In the genomic region with DNA sequence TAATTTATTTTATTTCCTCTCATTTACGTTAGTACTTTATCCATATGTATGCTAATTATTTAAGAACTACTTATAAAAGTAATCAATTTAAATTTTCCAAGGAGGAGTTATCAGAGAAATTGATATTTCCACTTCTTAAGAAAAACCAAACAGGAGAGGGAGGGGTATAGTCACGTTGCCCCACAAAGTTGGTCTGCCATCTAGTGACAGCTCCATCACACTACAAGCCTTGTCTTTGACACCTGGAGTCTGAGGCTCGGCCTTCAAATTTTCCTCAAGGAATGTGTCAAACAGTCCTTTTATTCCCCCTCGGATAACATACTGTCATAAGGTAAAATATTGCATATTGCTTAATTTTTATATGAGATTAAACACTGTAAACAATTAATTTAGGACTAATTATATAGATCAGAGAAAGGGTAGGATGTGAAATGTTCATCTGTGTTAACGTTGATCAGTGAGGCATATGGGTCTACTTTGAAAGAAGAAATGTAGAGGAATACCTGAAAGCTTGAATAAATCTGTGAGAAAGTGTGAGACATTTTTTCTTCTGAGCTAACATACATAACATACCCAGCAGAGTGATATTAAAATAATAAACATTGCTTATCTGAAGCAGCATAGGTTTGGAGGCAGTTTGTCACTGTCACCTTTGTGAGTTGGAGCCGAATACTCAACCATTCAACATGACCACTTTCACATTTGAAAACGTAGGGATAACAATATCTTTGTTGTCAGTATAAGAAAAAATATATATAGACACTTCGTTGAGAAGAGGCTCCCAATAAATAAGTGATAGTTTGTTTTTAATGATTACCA, we compare ENCODE assay signal across 8 cellular contexts.
DNase-seq lines count a peak whose midpoint lies in the region; ATAC-seq and TF ChIP-seq lines count a peak whose summit lies in the region.

No MANE protein-coding gene starts in this region.

- in situ Hi-C loops in ACHN (cut with HindIII; ENCODE audit: low pct_ligation_motif_present, low pct_unique_long_range_greater_than_20kb, low sequenced_read_pairs) = no loop called here

- DNase-seq in ACHN = peak; percentile 57
- peak; percentile 40 for DNase-seq in Daoy (ENCODE audit: low read depth)
- DNase-seq in HT-29 (ENCODE audit: low spot score) = peak; percentile 55
- peak; percentile 29 for DNase-seq in SK-N-DZ (ENCODE audit: low spot score)
- DNase-seq in fibroblast of mammary gland (ENCODE audit: low read depth) = peak; percentile 66
- peak; percentile 42 for DNase-seq in renal cortical epithelial cell (ENCODE audit: low read depth)
- DNase-seq in central memory CD4-positive, alpha-beta T cell = no peak

- H3K4me3 ChIP-seq in fibroblast of mammary gland (ENCODE audit: control insufficient read depth, low read depth, low read length) = no peak overlapping the region

- TF ChIP-seq CTCF in fibroblast of mammary gland (conservative IDR thresholded peaks at IDR 0.05; ENCODE audit: control insufficient read depth, insufficient read depth, low read depth, low read length) = peak; percentile 94

- ATAC-seq in GM21717 (IDR thresholded peaks at IDR 0.05; ENCODE audit: unreplicated experiment) = peak; percentile 90
